In the genomic region with DNA sequence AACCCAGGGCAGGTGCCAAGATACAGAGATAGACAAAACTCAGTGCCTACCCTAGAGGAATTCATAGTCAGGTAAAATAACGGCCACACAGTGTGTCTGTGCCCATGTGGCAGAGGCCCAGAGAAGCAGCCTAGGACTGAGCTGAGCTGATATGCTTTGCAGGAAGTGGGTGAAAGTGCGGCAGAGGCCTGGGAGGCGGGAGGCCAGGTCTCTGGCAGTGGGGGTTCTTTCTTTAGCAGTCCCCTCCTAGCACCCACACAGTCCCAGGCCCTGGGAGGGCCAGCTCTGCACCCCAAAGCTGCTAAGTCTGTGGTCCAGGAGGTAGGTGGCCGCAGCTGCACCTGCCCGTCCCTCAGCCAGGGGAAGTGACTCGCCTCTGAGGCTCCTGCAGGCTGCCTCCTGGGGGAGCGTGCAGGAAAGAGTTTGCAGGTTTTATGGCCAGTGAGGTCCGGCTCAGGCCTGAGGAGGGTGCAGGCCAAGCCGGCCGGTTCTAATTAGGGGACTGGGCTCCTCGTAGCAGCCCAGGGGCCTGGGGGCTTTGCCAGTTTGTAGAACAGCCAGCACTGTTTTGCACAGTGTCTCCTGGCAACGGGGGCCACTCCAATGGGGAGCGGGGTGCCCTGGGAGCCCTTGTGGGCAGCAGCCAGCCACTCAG, we compare ENCODE assay signal across 8 cellular contexts.
DNase-seq lines count a peak whose midpoint lies in the region; ATAC-seq and TF ChIP-seq lines count a peak whose summit lies in the region.
"Had no signal": no experiment of that assay in that cellular context is flagged by ENCODE, and none has a peak within 500 bp of the region (broad histone marks: within the 10 kb centered on the region; RNA-seq: fewer than 3 reads in every experiment).

No MANE protein-coding gene starts in this region.

- in situ Hi-C loops in gastrocnemius medialis (cut with MboI; ENCODE audit: low sequenced_read_pairs in 4 of 4), result no loop called here

- DNase-seq in GM20000 (ENCODE audit: low spot score) (peak; percentile 44), epithelial cell of esophagus (ENCODE audit: low read depth) (peak; percentile 18), gastrocnemius medialis (no peak), upper lobe of left lung (no peak), medulla oblongata (ENCODE audit: extremely low spot score) (no peak)
- no peak for DNase-seq in effector memory CD4-positive, alpha-beta T cell

- H3K27me3 ChIP-seq in gastrocnemius medialis, result no peaks in the 10 kb centered on the region
- H3K27me3 ChIP-seq in upper lobe of left lung, result no peaks in the 10 kb centered on the region
- H3K27me3 ChIP-seq in effector memory CD4-positive, alpha-beta T cell (replicated peaks; ENCODE audit: control insufficient read depth, insufficient read depth, low read length, poor library complexity, severe bottlenecking), result no peaks in the 10 kb centered on the region
- H3K27me3 ChIP-seq: suprapubic skin had no signal

- TF ChIP-seq EP300 in upper lobe of left lung (IDR thresholded peaks at IDR 0.05), result no peak

- WGBS in upper lobe of left lung, 2 donors, result 51 to 70% methylated on average over 7 to 11 of the region's 13 CpGs

- intact Hi-C loops in gastrocnemius medialis (cut with DNase I; ENCODE audit: low total_unique reads), result no loop called here

- H3K4me1 ChIP-seq in gastrocnemius medialis, result peaks cover 25 to 31% of the 10 kb centered on the region in 2 donors
- peaks cover 12 to 29% (median 21%) of the 10 kb centered on the region in 4 donors for H3K4me1 ChIP-seq in upper lobe of left lung
- peaks cover 7% of the 10 kb centered on the region for H3K4me1 ChIP-seq in effector memory CD4-positive, alpha-beta T cell (ENCODE audit: control insufficient read depth, insufficient read depth, low read length, poor library complexity, severe bottlenecking)

- H3K27ac ChIP-seq in gastrocnemius medialis (peak overlapping the region; percentile 64 to 81 (median 72)), upper lobe of left lung (no peak overlapping the region)
- H3K27ac ChIP-seq in effector memory CD4-positive, alpha-beta T cell (ENCODE audit: insufficient read depth, low read length, poor library complexity, severe bottlenecking), result no peak overlapping the region
- H3K27ac ChIP-seq: suprapubic skin had no signal

- H3K36me3 ChIP-seq in gastrocnemius medialis (no peaks in the 10 kb centered on the region), upper lobe of left lung (no peaks in the 10 kb centered on the region)
- H3K36me3 ChIP-seq in effector memory CD4-positive, alpha-beta T cell (ENCODE audit: control insufficient read depth, insufficient read depth, low read length), result no peaks in the 10 kb centered on the region
- H3K36me3 ChIP-seq: suprapubic skin had no signal

- H3K9me3 ChIP-seq in gastrocnemius medialis (no peaks in the 10 kb centered on the region), upper lobe of left lung (no peaks in the 10 kb centered on the region)
- H3K9me3 ChIP-seq in effector memory CD4-positive, alpha-beta T cell (ENCODE audit: control insufficient read depth, low read length), result no peaks in the 10 kb centered on the region
- H3K9me3 ChIP-seq: suprapubic skin had no signal

- no peak overlapping the region for H3K4me3 ChIP-seq in epithelial cell of esophagus (ENCODE audit: low read length)
- H3K4me3 ChIP-seq in gastrocnemius medialis, result no peak overlapping the region
- no peak overlapping the region for H3K4me3 ChIP-seq in upper lobe of left lung
- no peak overlapping the region for H3K4me3 ChIP-seq in effector memory CD4-positive, alpha-beta T cell (ENCODE audit: insufficient read depth, low read depth, low read length, poor library complexity, severe bottlenecking)
- H3K4me3 ChIP-seq: suprapubic skin had no signal

- ATAC-seq in SK-N-SH treated with all-trans-retinoic acid at 6 μM for 48 hours (peak; percentile 85), gastrocnemius medialis (peak; percentile 37 to 51), upper lobe of left lung (ENCODE audit: low FRiP score in 2 of 2) (no peak)

- TF ChIP-seq POLR2A in gastrocnemius medialis (IDR thresholded peaks at IDR 0.05) (no peak), upper lobe of left lung (IDR thresholded peaks at IDR 0.05) (no peak)

- no peak for TF ChIP-seq CTCF in GM20000 (IDR thresholded peaks at IDR 0.05; ENCODE audit: extremely low read depth, missing control alignments)
- no peak for TF ChIP-seq CTCF in epithelial cell of esophagus (IDR thresholded peaks at IDR 0.05; ENCODE audit: insufficient read depth, low read depth, low read length, missing control alignments)
- TF ChIP-seq CTCF in gastrocnemius medialis (IDR thresholded peaks at IDR 0.05 in 4 of 5, conservative IDR thresholded peaks at IDR 0.05 in 1 of 5), result peak in 2 of 5 experiments; percentile 20 to 21
- no peak for TF ChIP-seq CTCF in upper lobe of left lung (IDR thresholded peaks at IDR 0.05)

TF ChIP-seq in SK-N-SH treated with all-trans-retinoic acid at 6 μM for 48 hours, 23 proteins besides CTCF, POLR2A, EP300 and RAD21:
- TF ChIP-seq ISL1 (CRISPR knock-in tag; IDR thresholded peaks at IDR 0.05) (no peak), SNAI2 (CRISPR knock-in tag; IDR thresholded peaks at IDR 0.05) (no peak), ZFP3 (CRISPR knock-in tag; IDR thresholded peaks at IDR 0.05) (no peak), CREB5 (CRISPR knock-in tag; IDR thresholded peaks at IDR 0.05; ENCODE audit: low read depth) (no peak), OSR1 (CRISPR knock-in tag; IDR thresholded peaks at IDR 0.05) (no peak), ZNF8 (CRISPR knock-in tag; IDR thresholded peaks at IDR 0.05) (no peak), CSRNP3 (CRISPR knock-in tag; IDR thresholded peaks at IDR 0.05) (no peak)
TF ChIP-seq in SK-N-SH treated with all-trans-retinoic acid at 6 μM for 48 hours: peak in this region for 0.

Comparison
In these comparisons a context has a peak if more than half of its experiments do, and no peak if none do; other contexts are left out.
1. DNase-seq: peak in GM20000 (single experiment) and epithelial cell of esophagus (single experiment); none in gastrocnemius medialis (0 of 2), upper lobe of left lung (0 of 2), effector memory CD4-positive, alpha-beta T cell (0 of 3) and medulla oblongata (single experiment).
2. ATAC-seq: peak in SK-N-SH treated with all-trans-retinoic acid at 6 μM for 48 hours (single experiment) and gastrocnemius medialis (2 of 2); none in upper lobe of left lung (0 of 2).
3. H3K27ac ChIP-seq: peak in gastrocnemius medialis (4 of 4); none in upper lobe of left lung (0 of 4) and effector memory CD4-positive, alpha-beta T cell (single experiment).